In genomic region chr12:9672340-9672739, GRCh38 we compare ENCODE assay signal across 1 cellular context.
A peak's percentile ranks its signal among the peaks of the same experiment; 100 is the strongest.
TF ChIP-seq lines count a peak whose summit lies in the region.

No MANE protein-coding gene starts in this region.

TF ChIP-seq in HEK293, 187 proteins besides CTCF, POLR2A, EP300 and RAD21:
- peak; percentile 83 for TF ChIP-seq ZNF677 (tag by site-specific recombination; IDR thresholded peaks at IDR 0.05)
